In genomic region chr16:57697896-57698537, GRCh38 we compare ENCODE assay signal across 24 cellular contexts. TPM values are rescaled to one million over a fixed set of nuclear protein-coding genes. Genes with fewer than 3 reads are reported as not detected.
"Had no signal": no experiment of that assay in that cellular context is flagged by ENCODE, and none has a peak within 500 bp of the region (broad histone marks: within the 10 kb centered on the region; RNA-seq: fewer than 3 reads in every experiment).

No MANE protein-coding gene starts in this region.

- H3K4me3 ChIP-seq: SJSA1, SK-N-MC had no signal

- H3K9ac ChIP-seq: KMS-11 had no signal

- H3K27ac ChIP-seq: KMS-11, SJSA1, SK-N-MC had no signal

- H3K36me3 ChIP-seq: SJSA1 had no signal

- H3K4me1 ChIP-seq: SJSA1 had no signal

- FAIRE-seq: RCC 7860 had no signal

- DNase-seq: IMR-90, Kasumi-1, MM.1S, NCI-H1092 treated with DMSO at 0.1 percent for 48 hours, NCI-H1436, NCI-H187, NCI-H2029, NCI-H2081 treated with DMSO at 0.1 percent for 48 hours, NCI-H2171, NCI-H226, NCI-H446, NCI-H510A, NCI-H524 treated with DMSO at 0.1 percent for 48 hours, NCI-H69, NCI-H774, Right ventricle myocardium superior, RPMI8226, SIG-M5 had no signal

- H3K9me3 ChIP-seq: SJSA1 had no signal

- H3K4me2 ChIP-seq: KMS-11 had no signal

RNA-seq across cellular contexts. Expression of gene DRC7, which starts 3.4 kb away (rescaled TPM):
- total RNA-seq: HT-29, IMR-90, M059J, Right ventricle myocardium superior, SJSA1 had no signal
- polyA plus RNA-seq: IMR-90 had no signal

RNA-seq across cellular contexts. Expression of gene ADGRG3, which starts 29.9 kb away (rescaled TPM):
- total RNA-seq: HT-29, IMR-90, M059J, SJSA1 had no signal
- polyA plus RNA-seq: IMR-90 had no signal
